8 cellular contexts compared by ENCODE assay signal in genomic region chr14:91509083-91509877, GRCh38. TPM values are rescaled to one million over a fixed set of nuclear protein-coding genes. Genes with fewer than 3 reads are reported as not detected.
DNase-seq lines count a peak whose midpoint lies in the region; ATAC-seq and TF ChIP-seq lines count a peak whose summit lies in the region.

No MANE protein-coding gene starts in this region.

- H3K36me3 Mint-ChIP-seq in glutamatergic neuron (ENCODE audit: unreplicated experiment): no peaks in the 10 kb centered on the region

- H3K4me1 Mint-ChIP-seq in glutamatergic neuron (ENCODE audit: low read depth, unreplicated experiment): no peaks in the 10 kb centered on the region

- H4K20me1 ChIP-seq in OCI-LY3 (ENCODE audit: insufficient read depth, low read length) (peaks cover 43% of the 10 kb centered on the region), osteoblast (ENCODE audit: insufficient read depth, low read length) (peaks cover 40% of the 10 kb centered on the region)

- H3K27me3 ChIP-seq in OCI-LY3 (ENCODE audit: low read depth, low read length): no peaks in the 10 kb centered on the region
- no peaks in the 10 kb centered on the region for H3K27me3 ChIP-seq in osteoblast (ENCODE audit: insufficient read depth, low read length)

- peak; percentile 56 for DNase-seq in NCI-H2171 treated with DMSO at 0.1 percent for 48 hours (lab: John Stamatoyannopoulos, UW)
- no peak for DNase-seq in NCI-H2171 (lab: John Stamatoyannopoulos, UW)
- peak; percentile 3 for DNase-seq in activated gamma-delta T cell treated with anti-CD3 and anti-CD28 coated beads, Interleukin-2, amount 50 U/mL, for 16 hours (ENCODE audit: low read depth)
- peak; percentile 52 for DNase-seq in glutamatergic neuron
- peak; percentile 79 for DNase-seq in osteoblast (ENCODE audit: insufficient read length, low spot score, missing footprints)
- peak; percentile 60 for DNase-seq in ureter (ENCODE audit: low spot score)

- H3K4me3 ChIP-seq in OCI-LY3 (ENCODE audit: low read length) (peak overlapping the region; percentile 95), osteoblast (ENCODE audit: insufficient read depth, low read length) (peak overlapping the region; percentile 92)

- peak; percentile 15 for ATAC-seq in HG03095 (IDR thresholded peaks at IDR 0.05; ENCODE audit: unreplicated experiment)

- H3K27me3 Mint-ChIP-seq in glutamatergic neuron (ENCODE audit: unreplicated experiment): peaks cover 6% of the 10 kb centered on the region

- no peak for TF ChIP-seq CTCF in OCI-LY3 (IDR thresholded peaks at IDR 0.05; ENCODE audit: low read depth, low read length)
- no peak for TF ChIP-seq CTCF in glutamatergic neuron (IDR thresholded peaks at IDR 0.05; ENCODE audit: partially characterized antibody, unreplicated experiment)
- no peak for TF ChIP-seq CTCF in osteoblast (IDR thresholded peaks at IDR 0.05; ENCODE audit: extremely low read depth, low read depth, low read length)

- H3K4me1 ChIP-seq in OCI-LY3 (ENCODE audit: low read length) (peaks cover 16% of the 10 kb centered on the region), osteoblast (ENCODE audit: insufficient read depth, low read length) (peaks cover 8% of the 10 kb centered on the region)

- H3K36me3 ChIP-seq in OCI-LY3 (replicated peaks; ENCODE audit: low read depth, low read length) (peaks cover 30% of the 10 kb centered on the region), osteoblast (ENCODE audit: insufficient read depth, low read length) (no peaks in the 10 kb centered on the region)

- no peaks in the 10 kb centered on the region for H3K9me3 ChIP-seq in OCI-LY3 (ENCODE audit: insufficient read depth, low read length)
- H3K9me3 ChIP-seq in osteoblast (ENCODE audit: low read depth, low read length): no peaks in the 10 kb centered on the region

- H2AFZ ChIP-seq in OCI-LY3 (ENCODE audit: low read depth, low read length) (no peak overlapping the region; the same call in 1 of the 2 replicates), osteoblast (ENCODE audit: low read length) (no peak overlapping the region)

- H3K27ac ChIP-seq in OCI-LY3 (ENCODE audit: low read length) (peak overlapping the region; percentile 87), osteoblast (ENCODE audit: low read depth, low read length) (peak overlapping the region; percentile 89)

- peak overlapping the region; percentile 81 for H3K4me2 ChIP-seq in OCI-LY3 (ENCODE audit: low read length)
- peak overlapping the region; percentile 77 for H3K4me2 ChIP-seq in osteoblast (ENCODE audit: insufficient read depth, low read length)

- peak overlapping the region; percentile 98 for H3K4me3 Mint-ChIP-seq in glutamatergic neuron (ENCODE audit: unreplicated experiment)

- H3K27ac Mint-ChIP-seq in glutamatergic neuron (ENCODE audit: unreplicated experiment): peak overlapping the region; percentile 86

- H3K79me2 ChIP-seq in OCI-LY3 (ENCODE audit: low read length) (peaks cover 65% of the 10 kb centered on the region), osteoblast (ENCODE audit: insufficient read depth, low read length) (peaks cover 51% of the 10 kb centered on the region)

- peak overlapping the region; percentile 91 for H3K9ac ChIP-seq in OCI-LY3 (ENCODE audit: low read length)

- H3K9me3 Mint-ChIP-seq in glutamatergic neuron (ENCODE audit: unreplicated experiment): peaks cover 11% of the 10 kb centered on the region

RNA-seq across cellular contexts. Expression of gene PPP4R3A, which starts 0.8 kb away (rescaled TPM):
- total RNA-seq in glutamatergic neuron (ENCODE audit: unreplicated experiment) (99.4 TPM), osteoblast (43.4 and 49.2 TPM in 2 replicates), ureter (110 TPM)
